In genomic region chr10:13500201-13500600, GRCh38 we compare ENCODE assay signal across 1 cellular context.
TF ChIP-seq lines count a peak whose summit lies in the region.

No MANE protein-coding gene starts in this region.

TF ChIP-seq in HepG2, 621 proteins besides CTCF, POLR2A, EP300 and RAD21 (continued from another document and continues in another):
- TF ChIP-seq, protein P1, sequence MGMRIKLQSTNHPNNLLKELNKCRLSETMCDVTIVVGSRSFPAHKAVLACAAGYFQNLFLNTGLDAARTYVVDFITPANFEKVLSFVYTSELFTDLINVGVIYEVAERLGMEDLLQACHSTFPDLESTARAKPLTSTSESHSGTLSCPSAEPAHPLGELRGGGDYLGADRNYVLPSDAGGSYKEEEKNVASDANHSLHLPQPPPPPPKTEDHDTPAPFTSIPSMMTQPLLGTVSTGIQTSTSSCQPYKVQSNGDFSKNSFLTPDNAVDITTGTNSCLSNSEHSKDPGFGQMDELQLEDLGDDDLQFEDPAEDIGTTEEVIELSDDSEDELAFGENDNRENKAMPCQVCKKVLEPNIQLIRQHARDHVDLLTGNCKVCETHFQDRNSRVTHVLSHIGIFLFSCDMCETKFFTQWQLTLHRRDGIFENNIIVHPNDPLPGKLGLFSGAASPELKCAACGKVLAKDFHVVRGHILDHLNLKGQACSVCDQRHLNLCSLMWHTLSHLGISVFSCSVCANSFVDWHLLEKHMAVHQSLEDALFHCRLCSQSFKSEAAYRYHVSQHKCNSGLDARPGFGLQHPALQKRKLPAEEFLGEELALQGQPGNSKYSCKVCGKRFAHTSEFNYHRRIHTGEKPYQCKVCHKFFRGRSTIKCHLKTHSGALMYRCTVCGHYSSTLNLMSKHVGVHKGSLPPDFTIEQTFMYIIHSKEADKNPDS (CRISPR knock-in tag; IDR thresholded peaks at IDR 0.05): no peak
- no peak for TF ChIP-seq TBP (CRISPR knock-in tag; IDR thresholded peaks at IDR 0.05)
- TF ChIP-seq, protein P2, sequence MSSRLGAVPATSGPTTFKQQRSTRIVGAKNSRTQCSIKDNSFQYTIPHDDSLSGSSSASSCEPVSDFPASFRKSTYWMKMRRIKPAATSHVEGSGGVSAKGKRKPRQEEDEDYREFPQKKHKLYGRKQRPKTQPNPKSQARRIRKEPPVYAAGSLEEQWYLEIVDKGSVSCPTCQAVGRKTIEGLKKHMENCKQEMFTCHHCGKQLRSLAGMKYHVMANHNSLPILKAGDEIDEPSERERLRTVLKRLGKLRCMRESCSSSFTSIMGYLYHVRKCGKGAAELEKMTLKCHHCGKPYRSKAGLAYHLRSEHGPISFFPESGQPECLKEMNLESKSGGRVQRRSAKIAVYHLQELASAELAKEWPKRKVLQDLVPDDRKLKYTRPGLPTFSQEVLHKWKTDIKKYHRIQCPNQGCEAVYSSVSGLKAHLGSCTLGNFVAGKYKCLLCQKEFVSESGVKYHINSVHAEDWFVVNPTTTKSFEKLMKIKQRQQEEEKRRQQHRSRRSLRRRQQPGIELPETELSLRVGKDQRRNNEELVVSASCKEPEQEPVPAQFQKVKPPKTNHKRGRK (CRISPR knock-in tag; IDR thresholded peaks at IDR 0.05): no peak
- no peak for TF ChIP-seq THYN1 (CRISPR knock-in tag; IDR thresholded peaks at IDR 0.05; ENCODE audit: borderline replicate concordance, low read depth)
- 0 out of 2 replicates have a peak, but pooled peaks have one; percentile 47 for TF ChIP-seq ISL2 (CRISPR knock-in tag; IDR thresholded peaks at IDR 0.05)
- TF ChIP-seq, protein P3, sequence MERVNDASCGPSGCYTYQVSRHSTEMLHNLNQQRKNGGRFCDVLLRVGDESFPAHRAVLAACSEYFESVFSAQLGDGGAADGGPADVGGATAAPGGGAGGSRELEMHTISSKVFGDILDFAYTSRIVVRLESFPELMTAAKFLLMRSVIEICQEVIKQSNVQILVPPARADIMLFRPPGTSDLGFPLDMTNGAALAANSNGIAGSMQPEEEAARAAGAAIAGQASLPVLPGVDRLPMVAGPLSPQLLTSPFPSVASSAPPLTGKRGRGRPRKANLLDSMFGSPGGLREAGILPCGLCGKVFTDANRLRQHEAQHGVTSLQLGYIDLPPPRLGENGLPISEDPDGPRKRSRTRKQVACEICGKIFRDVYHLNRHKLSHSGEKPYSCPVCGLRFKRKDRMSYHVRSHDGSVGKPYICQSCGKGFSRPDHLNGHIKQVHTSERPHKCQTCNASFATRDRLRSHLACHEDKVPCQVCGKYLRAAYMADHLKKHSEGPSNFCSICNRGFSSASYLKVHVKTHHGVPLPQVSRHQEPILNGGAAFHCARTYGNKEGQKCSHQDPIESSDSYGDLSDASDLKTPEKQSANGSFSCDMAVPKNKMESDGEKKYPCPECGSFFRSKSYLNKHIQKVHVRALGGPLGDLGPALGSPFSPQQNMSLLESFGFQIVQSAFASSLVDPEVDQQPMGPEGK (CRISPR knock-in tag; IDR thresholded peaks at IDR 0.05): peak; percentile 18; the same call in 1 of the 2 replicates
- TF ChIP-seq FOXA3 (CRISPR knock-in tag; IDR thresholded peaks at IDR 0.05): peak; percentile 69
- TF ChIP-seq ZNF775 (CRISPR knock-in tag; IDR thresholded peaks at IDR 0.05; ENCODE audit: borderline replicate concordance): no peak
- TF ChIP-seq JDP2 (CRISPR knock-in tag; IDR thresholded peaks at IDR 0.05; ENCODE audit: borderline replicate concordance): no peak
- no peak for TF ChIP-seq TEF (CRISPR knock-in tag; IDR thresholded peaks at IDR 0.05)
- peak; percentile 16; the same call in 1 of the 2 replicates for TF ChIP-seq PITX1 (CRISPR knock-in tag; IDR thresholded peaks at IDR 0.05)
- peak; percentile 45; the same call in 1 of the 2 replicates for TF ChIP-seq NR2F2 (IDR thresholded peaks at IDR 0.05; ENCODE audit: borderline replicate concordance, low read depth)
- no peak for TF ChIP-seq ZNF605 (CRISPR knock-in tag; IDR thresholded peaks at IDR 0.05)
- no peak for TF ChIP-seq MATR3 (CRISPR knock-in tag; IDR thresholded peaks at IDR 0.05)
- TF ChIP-seq, protein P4, sequence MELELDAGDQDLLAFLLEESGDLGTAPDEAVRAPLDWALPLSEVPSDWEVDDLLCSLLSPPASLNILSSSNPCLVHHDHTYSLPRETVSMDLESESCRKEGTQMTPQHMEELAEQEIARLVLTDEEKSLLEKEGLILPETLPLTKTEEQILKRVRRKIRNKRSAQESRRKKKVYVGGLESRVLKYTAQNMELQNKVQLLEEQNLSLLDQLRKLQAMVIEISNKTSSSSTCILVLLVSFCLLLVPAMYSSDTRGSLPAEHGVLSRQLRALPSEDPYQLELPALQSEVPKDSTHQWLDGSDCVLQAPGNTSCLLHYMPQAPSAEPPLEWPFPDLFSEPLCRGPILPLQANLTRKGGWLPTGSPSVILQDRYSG (CRISPR knock-in tag; IDR thresholded peaks at IDR 0.05): no peak
- TF ChIP-seq, protein P5, sequence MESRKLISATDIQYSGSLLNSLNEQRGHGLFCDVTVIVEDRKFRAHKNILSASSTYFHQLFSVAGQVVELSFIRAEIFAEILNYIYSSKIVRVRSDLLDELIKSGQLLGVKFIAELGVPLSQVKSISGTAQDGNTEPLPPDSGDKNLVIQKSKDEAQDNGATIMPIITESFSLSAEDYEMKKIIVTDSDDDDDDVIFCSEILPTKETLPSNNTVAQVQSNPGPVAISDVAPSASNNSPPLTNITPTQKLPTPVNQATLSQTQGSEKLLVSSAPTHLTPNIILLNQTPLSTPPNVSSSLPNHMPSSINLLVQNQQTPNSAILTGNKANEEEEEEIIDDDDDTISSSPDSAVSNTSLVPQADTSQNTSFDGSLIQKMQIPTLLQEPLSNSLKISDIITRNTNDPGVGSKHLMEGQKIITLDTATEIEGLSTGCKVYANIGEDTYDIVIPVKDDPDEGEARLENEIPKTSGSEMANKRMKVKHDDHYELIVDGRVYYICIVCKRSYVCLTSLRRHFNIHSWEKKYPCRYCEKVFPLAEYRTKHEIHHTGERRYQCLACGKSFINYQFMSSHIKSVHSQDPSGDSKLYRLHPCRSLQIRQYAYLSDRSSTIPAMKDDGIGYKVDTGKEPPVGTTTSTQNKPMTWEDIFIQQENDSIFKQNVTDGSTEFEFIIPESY (CRISPR knock-in tag; IDR thresholded peaks at IDR 0.05): peak; percentile 64
- TF ChIP-seq RAD51 (IDR thresholded peaks at IDR 0.05; ENCODE audit: borderline replicate concordance): no peak
- TF ChIP-seq, protein P6, sequence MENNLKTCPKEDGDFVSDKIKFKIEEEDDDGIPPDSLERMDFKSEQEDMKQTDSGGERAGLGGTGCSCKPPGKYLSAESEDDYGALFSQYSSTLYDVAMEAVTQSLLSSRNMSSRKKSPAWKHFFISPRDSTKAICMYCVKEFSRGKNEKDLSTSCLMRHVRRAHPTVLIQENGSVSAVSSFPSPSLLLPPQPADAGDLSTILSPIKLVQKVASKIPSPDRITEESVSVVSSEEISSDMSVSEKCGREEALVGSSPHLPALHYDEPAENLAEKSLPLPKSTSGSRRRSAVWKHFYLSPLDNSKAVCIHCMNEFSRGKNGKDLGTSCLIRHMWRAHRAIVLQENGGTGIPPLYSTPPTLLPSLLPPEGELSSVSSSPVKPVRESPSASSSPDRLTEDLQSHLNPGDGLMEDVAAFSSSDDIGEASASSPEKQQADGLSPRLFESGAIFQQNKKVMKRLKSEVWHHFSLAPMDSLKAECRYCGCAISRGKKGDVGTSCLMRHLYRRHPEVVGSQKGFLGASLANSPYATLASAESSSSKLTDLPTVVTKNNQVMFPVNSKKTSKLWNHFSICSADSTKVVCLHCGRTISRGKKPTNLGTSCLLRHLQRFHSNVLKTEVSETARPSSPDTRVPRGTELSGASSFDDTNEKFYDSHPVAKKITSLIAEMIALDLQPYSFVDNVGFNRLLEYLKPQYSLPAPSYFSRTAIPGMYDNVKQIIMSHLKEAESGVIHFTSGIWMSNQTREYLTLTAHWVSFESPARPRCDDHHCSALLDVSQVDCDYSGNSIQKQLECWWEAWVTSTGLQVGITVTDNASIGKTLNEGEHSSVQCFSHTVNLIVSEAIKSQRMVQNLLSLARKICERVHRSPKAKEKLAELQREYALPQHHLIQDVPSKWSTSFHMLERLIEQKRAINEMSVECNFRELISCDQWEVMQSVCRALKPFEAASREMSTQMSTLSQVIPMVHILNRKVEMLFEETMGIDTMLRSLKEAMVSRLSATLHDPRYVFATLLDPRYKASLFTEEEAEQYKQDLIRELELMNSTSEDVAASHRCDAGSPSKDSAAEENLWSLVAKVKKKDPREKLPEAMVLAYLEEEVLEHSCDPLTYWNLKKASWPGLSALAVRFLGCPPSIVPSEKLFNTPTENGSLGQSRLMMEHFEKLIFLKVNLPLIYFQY (CRISPR knock-in tag; IDR thresholded peaks at IDR 0.05; ENCODE audit: borderline replicate concordance): no peak
- no peak for TF ChIP-seq ZSCAN21 (CRISPR knock-in tag; IDR thresholded peaks at IDR 0.05; ENCODE audit: borderline replicate concordance)
- TF ChIP-seq, protein P7, sequence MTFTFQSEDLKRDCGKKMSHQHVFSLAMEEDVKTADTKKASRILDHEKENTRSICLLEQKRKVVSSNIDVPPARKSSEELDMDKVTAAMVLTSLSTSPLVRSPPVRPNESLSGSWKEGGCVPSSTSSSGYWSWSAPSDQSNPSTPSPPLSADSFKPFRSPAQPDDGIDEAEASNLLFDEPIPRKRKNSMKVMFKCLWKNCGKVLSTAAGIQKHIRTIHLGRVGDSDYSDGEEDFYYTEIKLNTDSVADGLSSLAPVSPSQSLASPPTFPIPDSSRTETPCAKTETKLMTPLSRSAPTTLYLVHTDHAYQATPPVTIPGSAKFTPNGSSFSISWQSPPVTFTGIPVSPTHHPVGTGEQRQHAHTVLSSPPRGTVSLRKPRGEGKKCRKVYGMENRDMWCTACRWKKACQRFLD (CRISPR knock-in tag; IDR thresholded peaks at IDR 0.05; ENCODE audit: borderline replicate concordance): no peak
- TF ChIP-seq HNF4A (CRISPR knock-in tag; IDR thresholded peaks at IDR 0.05): 0 out of 2 replicates have a peak, but pooled peaks have one; percentile 27
- TF ChIP-seq MTF1 (CRISPR knock-in tag; IDR thresholded peaks at IDR 0.05): no peak
- TF ChIP-seq ZNF619 (CRISPR knock-in tag; IDR thresholded peaks at IDR 0.05): no peak
- peak; percentile 49; the same call in 1 of the 2 replicates for TF ChIP-seq JUN (CRISPR knock-in tag; IDR thresholded peaks at IDR 0.05)
- TF ChIP-seq TFE3 (CRISPR knock-in tag; IDR thresholded peaks at IDR 0.05): no peak
- no peak for TF ChIP-seq FOXM1 (CRISPR knock-in tag; IDR thresholded peaks at IDR 0.05)
- TF ChIP-seq MED13 (CRISPR knock-in tag; IDR thresholded peaks at IDR 0.05): no peak
- TF ChIP-seq ZFP82 (CRISPR knock-in tag; IDR thresholded peaks at IDR 0.05; ENCODE audit: borderline replicate concordance): no peak
- no peak for TF ChIP-seq TSC22D2 (CRISPR knock-in tag; IDR thresholded peaks at IDR 0.05; ENCODE audit: borderline replicate concordance)
- TF ChIP-seq CENPX (CRISPR knock-in tag; IDR thresholded peaks at IDR 0.05): no peak
- TF ChIP-seq ATF5 (CRISPR knock-in tag; IDR thresholded peaks at IDR 0.05; ENCODE audit: low read depth): no peak
- no peak for TF ChIP-seq REL (CRISPR knock-in tag; conservative IDR thresholded peaks at IDR 0.05)
- TF ChIP-seq HDAC1 (CRISPR knock-in tag; IDR thresholded peaks at IDR 0.05): 0 out of 2 replicates have a peak, but pooled peaks have one; percentile 38
- TF ChIP-seq SNAI1 (CRISPR knock-in tag; IDR thresholded peaks at IDR 0.05; ENCODE audit: borderline replicate concordance): no peak
- TF ChIP-seq SRSF1 (optimal IDR thresholded peaks at IDR 0.05; ENCODE audit: low read depth, low read length): no peak
- TF ChIP-seq PAX8 (CRISPR knock-in tag; IDR thresholded peaks at IDR 0.05; ENCODE audit: borderline replicate concordance): no peak
- no peak for TF ChIP-seq HNF1B (CRISPR knock-in tag; IDR thresholded peaks at IDR 0.05)
- TF ChIP-seq ZNF468 (CRISPR knock-in tag; IDR thresholded peaks at IDR 0.05): no peak
- TF ChIP-seq, protein P8, sequence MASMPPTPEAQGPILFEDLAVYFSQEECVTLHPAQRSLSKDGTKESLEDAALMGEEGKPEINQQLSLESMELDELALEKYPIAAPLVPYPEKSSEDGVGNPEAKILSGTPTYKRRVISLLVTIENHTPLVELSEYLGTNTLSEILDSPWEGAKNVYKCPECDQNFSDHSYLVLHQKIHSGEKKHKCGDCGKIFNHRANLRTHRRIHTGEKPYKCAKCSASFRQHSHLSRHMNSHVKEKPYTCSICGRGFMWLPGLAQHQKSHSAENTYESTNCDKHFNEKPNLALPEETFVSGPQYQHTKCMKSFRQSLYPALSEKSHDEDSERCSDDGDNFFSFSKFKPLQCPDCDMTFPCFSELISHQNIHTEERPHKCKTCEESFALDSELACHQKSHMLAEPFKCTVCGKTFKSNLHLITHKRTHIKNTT (CRISPR knock-in tag; IDR thresholded peaks at IDR 0.05): no peak
- TF ChIP-seq GATA4 (IDR thresholded peaks at IDR 0.05; ENCODE audit: borderline replicate concordance, low read depth): no peak
- no peak for TF ChIP-seq NFRKB (IDR thresholded peaks at IDR 0.05)
